Comparison of ENCODE assay signal across 8 cellular contexts in genomic region chr1:53061859-53062714, GRCh38. TPM values are rescaled to one million over a fixed set of nuclear protein-coding genes. Genes with fewer than 3 reads are reported as not detected.
DNase-seq lines count a peak whose midpoint lies in the region; ATAC-seq and TF ChIP-seq lines count a peak whose summit lies in the region.

TSS of gene PODN (plus strand) at chr1:53062213. CDS start at chr1:53069856, 7,643 bp downstream.

- no peak for ATAC-seq in GM18502 (IDR thresholded peaks at IDR 0.05; ENCODE audit: poor library complexity, unreplicated experiment)

- peak within 1 kb of the TSS; percentile 34 for H3K4me2 ChIP-seq in mesendoderm (ENCODE audit: low read length)

- TF ChIP-seq CTCF in breast epithelium (IDR thresholded peaks at IDR 0.05) (no peak), MCF 10A (IDR thresholded peaks at IDR 0.05; ENCODE audit: unreplicated experiment) (no peak), transverse colon (IDR thresholded peaks at IDR 0.05) (no peak)

- intact Hi-C loops in breast epithelium (cut with DNase I; ENCODE audit: low total_unique reads) (no loop called here), MCF 10A (cut with micrococcal nuclease) (no loop called here), transverse colon (cut with DNase I; ENCODE audit: low total_unique reads) (loop anchor here (10.0 kb wide), 1 partner anchor 47 kb away; no protein-coding TSS in a partner anchor)

- H3K27me3 ChIP-seq in breast epithelium (peaks cover 4 to 6% of the 10 kb centered on the region in 2 donors), mesendoderm (ENCODE audit: insufficient read depth, low read length, poor library complexity) (peaks cover 35% of the 10 kb centered on the region), transverse colon (peaks cover 41% of the 10 kb centered on the region)

- no peak for TF ChIP-seq EP300 in transverse colon (IDR thresholded peaks at IDR 0.05; ENCODE audit: low read depth)

- POLR2A ChIA-PET in MCF 10A (lab: Yijun Ruan, JAX) = no interaction called here

- H3K4me3 ChIP-seq in breast epithelium (peak within 1 kb of the TSS; percentile 70 to 83 (median 72)), mesendoderm (ENCODE audit: low read length) (no peak within 1 kb of the TSS), transverse colon (peak within 1 kb of the TSS; percentile 49 to 65 (median 58))

- no peak within 1 kb of the TSS for H3K56ac ChIP-seq in mesendoderm (ENCODE audit: low read length)

- TF ChIP-seq POLR2A in breast epithelium (IDR thresholded peaks at IDR 0.05) (no peak), transverse colon (IDR thresholded peaks at IDR 0.05) (no peak)

- no peaks in the 10 kb centered on the region for H3K79me2 ChIP-seq in mesendoderm (ENCODE audit: control insufficient read depth, insufficient read depth, low read length)

- no peaks in the 10 kb centered on the region for H3K9me3 ChIP-seq in breast epithelium
- no peaks in the 10 kb centered on the region for H3K9me3 ChIP-seq in transverse colon

- no peak within 1 kb of the TSS for H2BK120ac ChIP-seq in mesendoderm (ENCODE audit: low read depth, low read length)

- no peak within 1 kb of the TSS for H3K4ac ChIP-seq in mesendoderm (ENCODE audit: low read depth, low read length)

- H2BK15ac ChIP-seq in mesendoderm (replicated peaks; ENCODE audit: low read depth) = no peak within 1 kb of the TSS

- H3K27me3 Mint-ChIP-seq in MCF 10A (ENCODE audit: insufficient read depth, unreplicated experiment) = peaks cover 31% of the 10 kb centered on the region

- H3K36me3 ChIP-seq in breast epithelium (no peaks in the 10 kb centered on the region), mesendoderm (ENCODE audit: control insufficient read depth, insufficient read depth, low read length) (no peaks in the 10 kb centered on the region), transverse colon (no peaks in the 10 kb centered on the region)

- no peak within 1 kb of the TSS for H2AK5ac ChIP-seq in mesendoderm (ENCODE audit: low read length)

- no peak within 1 kb of the TSS for H3K4me3 Mint-ChIP-seq in MCF 10A (ENCODE audit: unreplicated experiment)

- no peak within 1 kb of the TSS for H3K9ac ChIP-seq in mesendoderm (ENCODE audit: low read length)

- H2BK5ac ChIP-seq in mesendoderm (ENCODE audit: low read length) = no peak within 1 kb of the TSS

- no peak within 1 kb of the TSS for H3K18ac ChIP-seq in mesendoderm (ENCODE audit: low read length)

- CTCF ChIA-PET in MCF 10A (lab: Yijun Ruan, JAX) = no interaction called here

- H3K27ac ChIP-seq in breast epithelium (peak within 1 kb of the TSS; percentile 46 to 94), mesendoderm (ENCODE audit: low read depth, low read length) (no peak within 1 kb of the TSS), transverse colon (peak within 1 kb of the TSS; percentile 60 to 78 (median 70))

- no peaks in the 10 kb centered on the region for H3K36me3 Mint-ChIP-seq in MCF 10A (ENCODE audit: insufficient read depth, unreplicated experiment)

- no peak within 1 kb of the TSS for H4K5ac ChIP-seq in mesendoderm (ENCODE audit: low read length)

- H3K9me3 Mint-ChIP-seq in MCF 10A (ENCODE audit: unreplicated experiment) = no peaks in the 10 kb centered on the region

- no peaks in the 10 kb centered on the region for H3K79me1 ChIP-seq in mesendoderm (ENCODE audit: low read length)

- WGBS in mesendoderm (ENCODE audit: extremely low coverage, insufficient coverage, low lambda C conversion rate) = no CpG with 5 or more reads among the region's 74 CpGs
- 6% methylated on average over 26 of the region's 74 CpGs; no CpG with 5 or more reads in 1 of the 2 donors for WGBS in transverse colon (ENCODE audit: low coverage in 1 of 2), 2 donors

- no TSS peak for BruUV-seq in MCF 10A (replicated peaks; lab: Mats Ljungman, UMichigan)

- DNase-seq in breast epithelium (ENCODE audit: low spot score in 2 of 2) = peak in 1 of 2 donors; percentile 51
- no peak for DNase-seq in MCF 10A (ENCODE audit: unreplicated experiment)
- DNase-seq in ecto neural progenitor cell (ENCODE audit: low spot score) = peak; percentile 64
- DNase-seq in mesendoderm = no peak
- no peak for DNase-seq in transverse colon
- DNase-seq in NCI-H510A (lab: John Stamatoyannopoulos, UW) = no peak
- DNase-seq in effector CD8-positive, alpha-beta T cell (lab: John Stamatoyannopoulos, UW) = no peak

- in situ Hi-C loops in transverse colon (cut with MboI; ENCODE audit: low pct_ligation_motif_present in 1 of 4, low pct_unique_long_range_greater_than_20kb in 1 of 4, low sequenced_read_pairs in 3 of 4) = no loop called here

- H3K4me1 Mint-ChIP-seq in MCF 10A (ENCODE audit: insufficient read depth, unreplicated experiment) = no peaks in the 10 kb centered on the region

- H3K4me1 ChIP-seq in breast epithelium = no peaks in the 10 kb centered on the region
- H3K4me1 ChIP-seq in mesendoderm (ENCODE audit: control insufficient read depth, low read depth, low read length) = no peaks in the 10 kb centered on the region
- peaks cover 3 to 19% (median 12%) of the 10 kb centered on the region in 4 donors for H3K4me1 ChIP-seq in transverse colon

- no peak within 1 kb of the TSS for H3K27ac Mint-ChIP-seq in MCF 10A (ENCODE audit: low read depth, unreplicated experiment)

- peak within 1 kb of the TSS; percentile 83 for H3K23ac ChIP-seq in mesendoderm (ENCODE audit: low read length)

- H4K8ac ChIP-seq in mesendoderm (ENCODE audit: low read depth, low read length) = no peak within 1 kb of the TSS

RNA-seq across cellular contexts. Expression of gene PODN, which starts in this region (rescaled TPM):
- total RNA-seq in breast epithelium = 100 to 1,000 TPM in 1 of 3 donors, 10 to 100 TPM in 2; 55.1 to 246 (median 83.1) TPM
- not detected in 2 replicates for total RNA-seq in MCF 10A (2022)
- polyA plus RNA-seq in mesendoderm (2013, experiment 1 of 2) = not detected
- not detected for polyA plus RNA-seq in mesendoderm (2013, experiment 2 of 2)
- 10 to 100 TPM; 29.4 to 43.6 (median 35.6) TPM for total RNA-seq in transverse colon

Comparison
In these comparisons a context has a peak if more than half of its experiments do, and no peak if none do; other contexts are left out.
1. RNA of gene PODN (total RNA-seq): 55.1 to 246 TPM in breast epithelium and 29.4 to 43.6 TPM in transverse colon; not detected in MCF 10A; every median in the first group is over 10 times any median in the second.